In genomic region chr11:4154503-4154902, GRCh38 we compare ENCODE assay signal across 16 cellular contexts. TPM values are rescaled to one million over a fixed set of nuclear protein-coding genes. Genes with fewer than 3 reads are reported as not detected.
DNase-seq lines count a peak whose midpoint lies in the region; ATAC-seq and TF ChIP-seq lines count a peak whose summit lies in the region.
"Had no signal": no experiment of that assay in that cellular context is flagged by ENCODE, and none has a peak within 500 bp of the region (broad histone marks: within the 10 kb centered on the region; RNA-seq: fewer than 3 reads in every experiment).

No MANE protein-coding gene starts in this region.

- H3K4me3 Mint-ChIP-seq in WTC11 = no peak overlapping the region
- H3K4me3 Mint-ChIP-seq in stimulated activated memory B cell treated with anti-CD40 and anti-IgM and Interleukin-4, amounts not matched to agents 10 μg/mL and 1 μg/mL and 100 μg/mL, for 72 hours = no peak overlapping the region
- H3K4me3 Mint-ChIP-seq: CD8-positive, alpha-beta T cell; H9 had no signal

- no peaks in the 10 kb centered on the region for H3K36me3 ChIP-seq in spleen

- H3K4me3 ChIP-seq in spleen = no peak overlapping the region
- H3K4me3 ChIP-seq: GM12878, GM23248 had no signal

- peaks cover 6% of the 10 kb centered on the region for H3K4me1 Mint-ChIP-seq in WTC11
- H3K4me1 Mint-ChIP-seq in stimulated activated memory B cell treated with anti-CD40 and anti-IgM and Interleukin-4, amounts not matched to agents 10 μg/mL and 1 μg/mL and 100 μg/mL, for 72 hours = no peaks in the 10 kb centered on the region

- intact Hi-C loops in spleen (cut with DNase I; ENCODE audit: low total_unique reads) = no loop called here

- H3K27ac ChIP-seq in spleen = no peak overlapping the region
- H3K27ac ChIP-seq: GM23248 had no signal

- CTCF ChIA-PET in WTC11 (lab: Charles Lee) = no interaction called here

- H3K9me3 ChIP-seq in spleen = no peaks in the 10 kb centered on the region
- H3K9me3 ChIP-seq: Caco-2 had no signal

- H3K27me3 Mint-ChIP-seq in WTC11 (ENCODE audit: low read depth) = peaks cover 3% of the 10 kb centered on the region; the same call in 1 of the 2 replicates
- H3K27me3 Mint-ChIP-seq in stimulated activated memory B cell treated with anti-CD40 and anti-IgM and Interleukin-4, amounts not matched to agents 10 μg/mL and 1 μg/mL and 100 μg/mL, for 72 hours = no peaks in the 10 kb centered on the region

- no peak for TF ChIP-seq CTCF in WTC11 (IDR thresholded peaks at IDR 0.05)
- TF ChIP-seq CTCF in spleen (IDR thresholded peaks at IDR 0.05 in 8 of 11, conservative IDR thresholded peaks at IDR 0.05 in 3 of 11) = no peak

- no peaks in the 10 kb centered on the region for H3K27me3 ChIP-seq in spleen (replicated peaks in 1 of 7)

- no peaks in the 10 kb centered on the region for H3K36me3 Mint-ChIP-seq in WTC11
- no peaks in the 10 kb centered on the region for H3K36me3 Mint-ChIP-seq in stimulated activated memory B cell treated with anti-CD40 and anti-IgM and Interleukin-4, amounts not matched to agents 10 μg/mL and 1 μg/mL and 100 μg/mL, for 72 hours
- H3K36me3 Mint-ChIP-seq: CD8-positive, alpha-beta T cell had no signal

- H3K27ac Mint-ChIP-seq in WTC11 = no peak overlapping the region
- no peak overlapping the region for H3K27ac Mint-ChIP-seq in stimulated activated memory B cell treated with anti-CD40 and anti-IgM and Interleukin-4, amounts not matched to agents 10 μg/mL and 1 μg/mL and 100 μg/mL, for 72 hours
- H3K27ac Mint-ChIP-seq: CD8-positive, alpha-beta T cell; H9 had no signal

- peak; percentile 57 for ATAC-seq in WTC11
- peak; percentile 41 for ATAC-seq in stimulated activated memory B cell treated with anti-CD40 and anti-IgM and Interleukin-4, amounts not matched to agents 10 μg/mL and 1 μg/mL and 100 μg/mL, for 72 hours
- ATAC-seq: CD8-positive, alpha-beta T cell; GM12878; HCT116 had no signal

- DNase-seq in WTC11 (ENCODE audit: low spot score) (no peak), islet precursor cell (peak; percentile 54), UCSD-AML1 (lab: John Stamatoyannopoulos, UW; ENCODE audit: unreplicated experiment) (no peak), spleen (no peak)
- no peak for DNase-seq in effector CD4-positive, alpha-beta T cell
- DNase-seq: C1 segment of cervical spinal cord; Caco-2; CD8-positive, alpha-beta T cell; DMS153; DND-41; GDM1; GM23248; H9 had no signal

- peaks cover 6% of the 10 kb centered on the region for H3K9me3 Mint-ChIP-seq in WTC11
- H3K9me3 Mint-ChIP-seq in stimulated activated memory B cell treated with anti-CD40 and anti-IgM and Interleukin-4, amounts not matched to agents 10 μg/mL and 1 μg/mL and 100 μg/mL, for 72 hours = no peaks in the 10 kb centered on the region
- H3K9me3 Mint-ChIP-seq: CD8-positive, alpha-beta T cell; H9 had no signal

- H3K4me1 ChIP-seq in spleen = no peaks in the 10 kb centered on the region
- H3K4me1 ChIP-seq: Caco-2 had no signal

- POLR2A ChIA-PET in WTC11 (lab: Charles Lee) = no interaction called here

- no peak for TF ChIP-seq POLR2A in spleen (IDR thresholded peaks at IDR 0.05)

TF ChIP-seq in WTC11, 78 proteins besides CTCF, POLR2A, EP300 and RAD21:
- TF ChIP-seq ETV6 (CRISPR knock-in tag; IDR thresholded peaks at IDR 0.05) (no peak), IRF2 (CRISPR knock-in tag; IDR thresholded peaks at IDR 0.05; ENCODE audit: borderline replicate concordance, low read depth) (no peak), TCF7 (CRISPR knock-in tag; IDR thresholded peaks at IDR 0.05; ENCODE audit: low read depth) (no peak), ZNF416 (CRISPR knock-in tag; IDR thresholded peaks at IDR 0.05) (no peak), GRHL2 (CRISPR knock-in tag; IDR thresholded peaks at IDR 0.05; ENCODE audit: insufficient replicate concordance, severe bottlenecking) (no peak), USF1 (CRISPR knock-in tag; IDR thresholded peaks at IDR 0.05) (no peak), FOXJ3 (CRISPR knock-in tag; IDR thresholded peaks at IDR 0.05; ENCODE audit: borderline replicate concordance) (no peak), NR3C1 (CRISPR knock-in tag; conservative IDR thresholded peaks at IDR 0.05; ENCODE audit: low read depth) (no peak), E2F5 (CRISPR knock-in tag; IDR thresholded peaks at IDR 0.05) (no peak), ARID4B (CRISPR knock-in tag; IDR thresholded peaks at IDR 0.05; ENCODE audit: borderline replicate concordance) (no peak), ZNF281 (CRISPR knock-in tag; IDR thresholded peaks at IDR 0.05) (no peak), ZNF219 (CRISPR knock-in tag; IDR thresholded peaks at IDR 0.05; ENCODE audit: borderline replicate concordance) (no peak), JAZF1 (CRISPR knock-in tag; IDR thresholded peaks at IDR 0.05) (no peak), KAT7 (CRISPR knock-in tag; IDR thresholded peaks at IDR 0.05; ENCODE audit: borderline replicate concordance) (no peak), ESRRA (CRISPR knock-in tag; IDR thresholded peaks at IDR 0.05; ENCODE audit: borderline replicate concordance) (no peak)

RNA-seq across cellular contexts. Expression of gene RRM1, which starts 59.9 kb away (rescaled TPM):
- total RNA-seq in WTC11 (2021) (84.8 to 90.6 TPM (median 88.8 TPM) in 3 replicates), spleen (10 to 100 TPM; 21.6 to 37.6 (median 28.0) TPM)
- 10 to 100 TPM in 2 of 3 donors, 1 to 10 TPM in 1; 6.6 to 13.5 (median 12.8) TPM for polyA plus RNA-seq in spleen
